7 cellular contexts compared by ENCODE assay signal in genomic region chr4:174120446-174121142, GRCh38.
DNase-seq lines count a peak whose midpoint lies in the region; ATAC-seq and TF ChIP-seq lines count a peak whose summit lies in the region.

No MANE protein-coding gene starts in this region.

- no peaks in the 10 kb centered on the region for H3K36me3 ChIP-seq in right atrium auricular region
- H3K36me3 ChIP-seq in psoas muscle (ENCODE audit: insufficient read depth in 1 of 2, low read depth in 1 of 2) = no peaks in the 10 kb centered on the region

- 14 to 21% (median 15%) methylated on average over 13 to 19 of the region's 19 CpGs for WGBS in psoas muscle, 3 donors

- peak; percentile 41 to 75 for TF ChIP-seq CTCF in right atrium auricular region (IDR thresholded peaks at IDR 0.05)
- TF ChIP-seq CTCF in psoas muscle (IDR thresholded peaks at IDR 0.05) = peak; percentile 30

- H3K27ac ChIP-seq in right atrium auricular region (peak overlapping the region; percentile 41 to 82), psoas muscle (no peak overlapping the region)

- intact Hi-C loops in psoas muscle (cut with DNase I) = loop anchor here (5.0 kb wide), 2 partner anchors 613 to 618 kb away; no protein-coding TSS in a partner anchor

- H3K4me1 ChIP-seq in right atrium auricular region = peaks cover 0 to 26% of the 10 kb centered on the region in 2 donors
- H3K4me1 ChIP-seq in psoas muscle = no peaks in the 10 kb centered on the region

- H3K4me3 ChIP-seq in right atrium auricular region = peak overlapping the region; percentile 29 to 45
- peak overlapping the region; percentile 39 for H3K4me3 ChIP-seq in psoas muscle

- DNase-seq in ELF-1 (ENCODE audit: low read depth, low spot score) (peak; percentile 36), NCI-H446 (lab: John Stamatoyannopoulos, UW) (peak; percentile 46 to 77), amygdala (lab: John Stamatoyannopoulos, UW) (peak in 36 of 56 donors; percentile 1 to 65 (median 17)), right atrium auricular region (ENCODE audit: low spot score) (peak; percentile 62), psoas muscle (peak; percentile 20 to 56)

- H3K9me3 ChIP-seq in right atrium auricular region = no peaks in the 10 kb centered on the region
- H3K9me3 ChIP-seq in psoas muscle = no peaks in the 10 kb centered on the region

- no peaks in the 10 kb centered on the region for H3K27me3 ChIP-seq in right atrium auricular region
- peaks cover 0 to 15% (median 0%) of the 10 kb centered on the region in 3 donors for H3K27me3 ChIP-seq in psoas muscle (ENCODE audit: insufficient read depth in 3 of 3, low read length in 2 of 3)

- peak; percentile 74 for ATAC-seq in HG02623 (IDR thresholded peaks at IDR 0.05; ENCODE audit: unreplicated experiment)
- ATAC-seq in psoas muscle = peak in 1 of 4 donors; percentile 61
- no peak for ATAC-seq in GM19452 (IDR thresholded peaks at IDR 0.05; ENCODE audit: unreplicated experiment)
